In genomic region chr15:90400005-90400758, GRCh38 we compare ENCODE assay signal across 1 cellular context.
TF ChIP-seq lines count a peak whose summit lies in the region.

No MANE protein-coding gene starts in this region.

TF ChIP-seq in HEK293, 187 proteins besides CTCF, POLR2A, EP300 and RAD21 (continued from another document):
- TF ChIP-seq, protein P1, sequence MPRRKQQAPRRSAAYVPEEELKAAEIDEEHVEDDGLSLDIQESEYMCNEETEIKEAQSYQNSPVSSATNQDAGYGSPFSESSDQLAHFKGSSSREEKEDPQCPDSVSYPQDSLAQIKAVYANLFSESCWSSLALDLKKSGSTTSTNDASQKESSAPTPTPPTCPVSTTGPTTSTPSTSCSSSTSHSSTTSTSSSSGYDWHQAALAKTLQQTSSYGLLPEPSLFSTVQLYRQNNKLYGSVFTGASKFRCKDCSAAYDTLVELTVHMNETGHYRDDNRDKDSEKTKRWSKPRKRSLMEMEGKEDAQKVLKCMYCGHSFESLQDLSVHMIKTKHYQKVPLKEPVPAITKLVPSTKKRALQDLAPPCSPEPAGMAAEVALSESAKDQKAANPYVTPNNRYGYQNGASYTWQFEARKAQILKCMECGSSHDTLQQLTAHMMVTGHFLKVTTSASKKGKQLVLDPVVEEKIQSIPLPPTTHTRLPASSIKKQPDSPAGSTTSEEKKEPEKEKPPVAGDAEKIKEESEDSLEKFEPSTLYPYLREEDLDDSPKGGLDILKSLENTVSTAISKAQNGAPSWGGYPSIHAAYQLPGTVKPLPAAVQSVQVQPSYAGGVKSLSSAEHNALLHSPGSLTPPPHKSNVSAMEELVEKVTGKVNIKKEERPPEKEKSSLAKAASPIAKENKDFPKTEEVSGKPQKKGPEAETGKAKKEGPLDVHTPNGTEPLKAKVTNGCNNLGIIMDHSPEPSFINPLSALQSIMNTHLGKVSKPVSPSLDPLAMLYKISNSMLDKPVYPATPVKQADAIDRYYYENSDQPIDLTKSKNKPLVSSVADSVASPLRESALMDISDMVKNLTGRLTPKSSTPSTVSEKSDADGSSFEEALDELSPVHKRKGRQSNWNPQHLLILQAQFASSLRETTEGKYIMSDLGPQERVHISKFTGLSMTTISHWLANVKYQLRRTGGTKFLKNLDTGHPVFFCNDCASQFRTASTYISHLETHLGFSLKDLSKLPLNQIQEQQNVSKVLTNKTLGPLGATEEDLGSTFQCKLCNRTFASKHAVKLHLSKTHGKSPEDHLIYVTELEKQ (tag by site-specific recombination; IDR thresholded peaks at IDR 0.05; ENCODE audit: borderline replicate concordance), result 0 out of 2 replicates have a peak, but pooled peaks have one; percentile 32
- no peak for TF ChIP-seq ZNF37A (tag by site-specific recombination; IDR thresholded peaks at IDR 0.05)
- no peak for TF ChIP-seq ZNF112 (tag by site-specific recombination; IDR thresholded peaks at IDR 0.05)
- 0 out of 2 replicates have a peak, but pooled peaks have one; percentile 32 for TF ChIP-seq OVOL3 (tag by site-specific recombination; IDR thresholded peaks at IDR 0.05)
- TF ChIP-seq KLF16 (tag by site-specific recombination; IDR thresholded peaks at IDR 0.05), result no peak
- TF ChIP-seq OSR2 (tag by site-specific recombination; IDR thresholded peaks at IDR 0.05), result peak; percentile 68; the same call in 1 of the 2 replicates
- peak; percentile 85; the same call in 1 of the 2 replicates for TF ChIP-seq BCL11A (tag by site-specific recombination; IDR thresholded peaks at IDR 0.05; ENCODE audit: low read depth)
- TF ChIP-seq ZNF366 (tag by site-specific recombination; conservative IDR thresholded peaks at IDR 0.05), result peak; percentile 64; the same call in 1 of the 2 replicates
- TF ChIP-seq, protein P2, sequence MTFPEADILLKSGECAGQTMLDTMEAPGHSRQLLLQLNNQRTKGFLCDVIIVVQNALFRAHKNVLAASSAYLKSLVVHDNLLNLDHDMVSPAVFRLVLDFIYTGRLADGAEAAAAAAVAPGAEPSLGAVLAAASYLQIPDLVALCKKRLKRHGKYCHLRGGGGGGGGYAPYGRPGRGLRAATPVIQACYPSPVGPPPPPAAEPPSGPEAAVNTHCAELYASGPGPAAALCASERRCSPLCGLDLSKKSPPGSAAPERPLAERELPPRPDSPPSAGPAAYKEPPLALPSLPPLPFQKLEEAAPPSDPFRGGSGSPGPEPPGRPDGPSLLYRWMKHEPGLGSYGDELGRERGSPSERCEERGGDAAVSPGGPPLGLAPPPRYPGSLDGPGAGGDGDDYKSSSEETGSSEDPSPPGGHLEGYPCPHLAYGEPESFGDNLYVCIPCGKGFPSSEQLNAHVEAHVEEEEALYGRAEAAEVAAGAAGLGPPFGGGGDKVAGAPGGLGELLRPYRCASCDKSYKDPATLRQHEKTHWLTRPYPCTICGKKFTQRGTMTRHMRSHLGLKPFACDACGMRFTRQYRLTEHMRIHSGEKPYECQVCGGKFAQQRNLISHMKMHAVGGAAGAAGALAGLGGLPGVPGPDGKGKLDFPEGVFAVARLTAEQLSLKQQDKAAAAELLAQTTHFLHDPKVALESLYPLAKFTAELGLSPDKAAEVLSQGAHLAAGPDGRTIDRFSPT (tag by site-specific recombination; IDR thresholded peaks at IDR 0.05), result peak; percentile 40; the same call in 1 of the 2 replicates
- 0 out of 2 replicates have a peak, but pooled peaks have one; percentile 32 for TF ChIP-seq FEZF1 (tag by site-specific recombination; IDR thresholded peaks at IDR 0.05)
- TF ChIP-seq ZNF654 (tag by site-specific recombination; IDR thresholded peaks at IDR 0.05; ENCODE audit: low read depth), result no peak
- peak; percentile 58 for TF ChIP-seq SP7 (tag by site-specific recombination; IDR thresholded peaks at IDR 0.05)
- TF ChIP-seq PRDM1 (tag by site-specific recombination; IDR thresholded peaks at IDR 0.05), result no peak
- TF ChIP-seq, protein P3, sequence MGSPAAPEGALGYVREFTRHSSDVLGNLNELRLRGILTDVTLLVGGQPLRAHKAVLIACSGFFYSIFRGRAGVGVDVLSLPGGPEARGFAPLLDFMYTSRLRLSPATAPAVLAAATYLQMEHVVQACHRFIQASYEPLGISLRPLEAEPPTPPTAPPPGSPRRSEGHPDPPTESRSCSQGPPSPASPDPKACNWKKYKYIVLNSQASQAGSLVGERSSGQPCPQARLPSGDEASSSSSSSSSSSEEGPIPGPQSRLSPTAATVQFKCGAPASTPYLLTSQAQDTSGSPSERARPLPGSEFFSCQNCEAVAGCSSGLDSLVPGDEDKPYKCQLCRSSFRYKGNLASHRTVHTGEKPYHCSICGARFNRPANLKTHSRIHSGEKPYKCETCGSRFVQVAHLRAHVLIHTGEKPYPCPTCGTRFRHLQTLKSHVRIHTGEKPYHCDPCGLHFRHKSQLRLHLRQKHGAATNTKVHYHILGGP (tag by site-specific recombination; IDR thresholded peaks at IDR 0.05), result peak; percentile 89
- TF ChIP-seq KLF8 (tag by site-specific recombination; IDR thresholded peaks at IDR 0.05), result no peak
- 0 out of 2 replicates have a peak, but pooled peaks have one; percentile 18 for TF ChIP-seq ZXDB (tag by site-specific recombination; IDR thresholded peaks at IDR 0.05)
- peak; percentile 35; the same call in 1 of the 2 replicates for TF ChIP-seq PRDM6 (tag by site-specific recombination; IDR thresholded peaks at IDR 0.05)
- TF ChIP-seq ZFP3 (tag by site-specific recombination; IDR thresholded peaks at IDR 0.05; ENCODE audit: low read depth), result no peak
- TF ChIP-seq, protein P4, sequence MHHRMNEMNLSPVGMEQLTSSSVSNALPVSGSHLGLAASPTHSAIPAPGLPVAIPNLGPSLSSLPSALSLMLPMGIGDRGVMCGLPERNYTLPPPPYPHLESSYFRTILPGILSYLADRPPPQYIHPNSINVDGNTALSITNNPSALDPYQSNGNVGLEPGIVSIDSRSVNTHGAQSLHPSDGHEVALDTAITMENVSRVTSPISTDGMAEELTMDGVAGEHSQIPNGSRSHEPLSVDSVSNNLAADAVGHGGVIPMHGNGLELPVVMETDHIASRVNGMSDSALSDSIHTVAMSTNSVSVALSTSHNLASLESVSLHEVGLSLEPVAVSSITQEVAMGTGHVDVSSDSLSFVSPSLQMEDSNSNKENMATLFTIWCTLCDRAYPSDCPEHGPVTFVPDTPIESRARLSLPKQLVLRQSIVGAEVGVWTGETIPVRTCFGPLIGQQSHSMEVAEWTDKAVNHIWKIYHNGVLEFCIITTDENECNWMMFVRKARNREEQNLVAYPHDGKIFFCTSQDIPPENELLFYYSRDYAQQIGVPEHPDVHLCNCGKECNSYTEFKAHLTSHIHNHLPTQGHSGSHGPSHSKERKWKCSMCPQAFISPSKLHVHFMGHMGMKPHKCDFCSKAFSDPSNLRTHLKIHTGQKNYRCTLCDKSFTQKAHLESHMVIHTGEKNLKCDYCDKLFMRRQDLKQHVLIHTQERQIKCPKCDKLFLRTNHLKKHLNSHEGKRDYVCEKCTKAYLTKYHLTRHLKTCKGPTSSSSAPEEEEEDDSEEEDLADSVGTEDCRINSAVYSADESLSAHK (tag by site-specific recombination; IDR thresholded peaks at IDR 0.05), result no peak
- TF ChIP-seq GFI1B (tag by site-specific recombination; IDR thresholded peaks at IDR 0.05), result 0 out of 2 replicates have a peak, but pooled peaks have one; percentile 17
- TF ChIP-seq ZSCAN4 (tag by site-specific recombination; IDR thresholded peaks at IDR 0.05), result no peak
- TF ChIP-seq ZNF24 (tag by site-specific recombination; IDR thresholded peaks at IDR 0.05), result no peak
- TF ChIP-seq ZNF830 (tag by site-specific recombination; IDR thresholded peaks at IDR 0.05; ENCODE audit: low read depth), result no peak
- TF ChIP-seq ZNF621 (tag by site-specific recombination; IDR thresholded peaks at IDR 0.05), result 0 out of 2 replicates have a peak, but pooled peaks have one; percentile 69
- TF ChIP-seq ZNF629 (tag by site-specific recombination; IDR thresholded peaks at IDR 0.05), result peak; percentile 46; the same call in 1 of the 2 replicates
- TF ChIP-seq ZNF555 (tag by site-specific recombination; conservative IDR thresholded peaks at IDR 0.05), result no peak
- peak; percentile 73; the same call in 1 of the 2 replicates for TF ChIP-seq WT1 (tag by site-specific recombination; IDR thresholded peaks at IDR 0.05)
- TF ChIP-seq ZNF580 (tag by site-specific recombination; IDR thresholded peaks at IDR 0.05), result 0 out of 2 replicates have a peak, but pooled peaks have one; percentile 37
- TF ChIP-seq ZEB2 (tag by site-specific recombination; IDR thresholded peaks at IDR 0.05), result 0 out of 2 replicates have a peak, but pooled peaks have one; percentile 35
